ENCODE assay signal across 8 cellular contexts in the genomic region with DNA sequence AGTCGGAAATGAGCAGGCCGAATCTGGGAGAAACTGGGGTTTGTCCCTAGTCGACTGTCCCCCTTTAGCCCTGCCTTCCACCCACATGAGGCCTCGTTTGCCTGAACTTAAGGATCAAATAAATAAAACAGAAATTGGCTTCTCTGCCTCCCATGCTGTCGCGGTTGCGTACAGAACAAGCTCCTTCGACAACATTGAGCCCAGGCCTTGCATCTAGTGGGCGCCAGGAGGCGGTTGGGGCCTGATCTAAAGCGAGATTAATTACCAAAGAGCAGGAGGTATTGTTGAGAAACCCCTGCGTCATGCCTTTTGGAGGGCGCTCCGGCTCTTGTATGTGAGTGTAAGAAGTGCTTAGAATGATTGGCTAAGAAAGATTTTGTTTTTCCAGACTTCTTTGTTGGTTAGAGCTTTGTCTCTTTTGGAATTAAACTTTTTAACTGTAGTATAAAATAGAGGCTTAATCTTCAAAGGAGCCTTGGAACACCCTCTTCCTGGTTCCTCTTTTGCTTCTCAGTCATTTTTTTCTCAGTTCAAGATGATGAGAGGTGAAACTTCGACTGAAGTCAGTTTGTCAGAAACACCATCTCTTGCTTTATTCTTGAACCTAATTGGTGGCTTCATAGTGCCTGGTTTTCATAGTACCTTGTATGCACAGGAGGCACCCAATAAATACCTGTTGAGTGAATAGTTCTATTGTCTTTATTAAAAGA. TPM values are rescaled to one million over a fixed set of nuclear protein-coding genes. Genes with fewer than 3 reads are reported as not detected.
A peak's percentile ranks its signal among the peaks of the same experiment; 100 is the strongest.
DNase-seq lines count a peak whose midpoint lies in the region; ATAC-seq and TF ChIP-seq lines count a peak whose summit lies in the region.

No MANE protein-coding gene starts in this region.

- H3K9me3 ChIP-seq in Caco-2 (no peaks in the 10 kb centered on the region), PC-9 (ENCODE audit: insufficient read depth, low read depth) (no peaks in the 10 kb centered on the region)
- H3K9me3 ChIP-seq in naive thymus-derived CD4-positive, alpha-beta T cell (ENCODE audit: control insufficient read depth in 2 of 3, low read length in 3 of 3) = no peaks in the 10 kb centered on the region

- POLR2A ChIA-PET in Caco-2 (lab: Charles Lee) (interaction anchor here (0.6 to 2.0 kb wide), 5 partner anchors 25 to 346 kb away, joined by 3 to 17 read pairs (median 4); a partner anchor contains a TSS), PC-9 (lab: Charles Lee; ENCODE audit: unreplicated experiment) (interaction anchor here (0.5 to 1.0 kb wide), 7 partner anchors 23 to 979 kb away, joined by 3 to 10 read pairs (median 4); no protein-coding TSS in a partner anchor)
- POLR2A ChIA-PET in naive thymus-derived CD4-positive, alpha-beta T cell (lab: Charles Lee) = interaction anchor here (0.6 to 2.6 kb wide), 23 partner anchors 10 to 978 kb away, joined by 3 to 42 read pairs (median 5); a partner anchor contains a TSS

- peak overlapping the region; percentile 87 for H3K4me3 Mint-ChIP-seq in Caco-2 (ENCODE audit: unreplicated experiment)
- peak overlapping the region; percentile 84 to 91 for H3K4me3 Mint-ChIP-seq in activated T-cell treated with anti-CD3 and anti-CD28 coated beads, Interleukin-2, amount 50 U/mL, for 72 hours
- peak overlapping the region; percentile 88 to 99 (median 97) for H3K4me3 Mint-ChIP-seq in naive thymus-derived CD4-positive, alpha-beta T cell
- H3K4me3 Mint-ChIP-seq in stimulated activated memory B cell treated with anti-CD40 and anti-IgM and Interleukin-4, amounts not matched to agents 10 μg/mL and 1 μg/mL and 100 μg/mL, for 72 hours = peak overlapping the region; percentile 93

- H3K27me3 Mint-ChIP-seq in Caco-2 (ENCODE audit: insufficient read depth, unreplicated experiment) = no peaks in the 10 kb centered on the region
- no peaks in the 10 kb centered on the region for H3K27me3 Mint-ChIP-seq in activated T-cell treated with anti-CD3 and anti-CD28 coated beads, Interleukin-2, amount 50 U/mL, for 72 hours (ENCODE audit: low read depth)
- H3K27me3 Mint-ChIP-seq in naive thymus-derived CD4-positive, alpha-beta T cell = no peaks in the 10 kb centered on the region
- H3K27me3 Mint-ChIP-seq in stimulated activated memory B cell treated with anti-CD40 and anti-IgM and Interleukin-4, amounts not matched to agents 10 μg/mL and 1 μg/mL and 100 μg/mL, for 72 hours = no peaks in the 10 kb centered on the region

- peaks cover 56% of the 10 kb centered on the region for H3K79me2 ChIP-seq in PC-9 (ENCODE audit: low read depth)

- BruUV-seq in Caco-2 (replicated peaks; lab: Mats Ljungman, UMichigan) (no TSS peak), PC-9 (replicated peaks; lab: Mats Ljungman, UMichigan) (no TSS peak)

- peaks cover 23% of the 10 kb centered on the region for H3F3A ChIP-seq in PC-9 (ENCODE audit: insufficient read depth, low read depth)

- peak; percentile 51 for ATAC-seq in GM21367 (IDR thresholded peaks at IDR 0.05; ENCODE audit: unreplicated experiment)
- peak; percentile 80 to 82 for ATAC-seq in activated T-cell treated with anti-CD3 and anti-CD28 coated beads, Interleukin-2, amount 50 U/mL, for 72 hours (replicated peaks in 1 of 2)
- peak; percentile 86 for ATAC-seq in naive thymus-derived CD4-positive, alpha-beta T cell
- ATAC-seq in stimulated activated memory B cell treated with anti-CD40 and anti-IgM and Interleukin-4, amounts not matched to agents 10 μg/mL and 1 μg/mL and 100 μg/mL, for 72 hours = peak; percentile 88

- H4K20me1 ChIP-seq in PC-9 (ENCODE audit: insufficient read depth) = no peaks in the 10 kb centered on the region; the same call in 1 of the 2 replicates

- H2AFZ ChIP-seq in PC-9 = peak overlapping the region; percentile 87

- H3K27me3 ChIP-seq in Caco-2 (replicated peaks; ENCODE audit: control insufficient read depth, insufficient read depth, low read length) (no peaks in the 10 kb centered on the region), PC-9 (ENCODE audit: insufficient read depth, low read depth) (no peaks in the 10 kb centered on the region)
- no peaks in the 10 kb centered on the region for H3K27me3 ChIP-seq in naive thymus-derived CD4-positive, alpha-beta T cell (ENCODE audit: control insufficient read depth in 2 of 2, insufficient read depth in 2 of 2, low read length in 2 of 2)

- H3K36me3 Mint-ChIP-seq in Caco-2 (ENCODE audit: insufficient read depth, unreplicated experiment) = peaks cover 46% of the 10 kb centered on the region
- peaks cover 4 to 17% of the 10 kb centered on the region in 2 donors for H3K36me3 Mint-ChIP-seq in activated T-cell treated with anti-CD3 and anti-CD28 coated beads, Interleukin-2, amount 50 U/mL, for 72 hours (ENCODE audit: insufficient read depth in 2 of 2)
- peaks cover 0 to 16% (median 13%) of the 10 kb centered on the region in 5 donors for H3K36me3 Mint-ChIP-seq in naive thymus-derived CD4-positive, alpha-beta T cell
- H3K36me3 Mint-ChIP-seq in stimulated activated memory B cell treated with anti-CD40 and anti-IgM and Interleukin-4, amounts not matched to agents 10 μg/mL and 1 μg/mL and 100 μg/mL, for 72 hours = peaks cover 28% of the 10 kb centered on the region

- no peaks in the 10 kb centered on the region for H3K9me3 Mint-ChIP-seq in Caco-2 (ENCODE audit: unreplicated experiment)
- H3K9me3 Mint-ChIP-seq in activated T-cell treated with anti-CD3 and anti-CD28 coated beads, Interleukin-2, amount 50 U/mL, for 72 hours = no peaks in the 10 kb centered on the region
- peaks cover 0 to 2% (median 0%) of the 10 kb centered on the region in 11 donors for H3K9me3 Mint-ChIP-seq in naive thymus-derived CD4-positive, alpha-beta T cell
- no peaks in the 10 kb centered on the region for H3K9me3 Mint-ChIP-seq in stimulated activated memory B cell treated with anti-CD40 and anti-IgM and Interleukin-4, amounts not matched to agents 10 μg/mL and 1 μg/mL and 100 μg/mL, for 72 hours

- DNase-seq in Caco-2 = peak; percentile 78 to 79
- peak; percentile 74 for DNase-seq in HT1080 (ENCODE audit: low read depth)
- peak; percentile 63 to 79 for DNase-seq in PC-9
- peak; percentile 82 to 83 for DNase-seq in activated T-cell treated with anti-CD3 and anti-CD28 coated beads, Interleukin-2, amount 50 U/mL, for 72 hours
- peak; percentile 93 for DNase-seq in fibroblast of gingiva (ENCODE audit: low read depth)
- DNase-seq in naive thymus-derived CD4-positive, alpha-beta T cell = peak; percentile 47 to 90 (median 82)

- H3K27ac Mint-ChIP-seq in Caco-2 (ENCODE audit: unreplicated experiment) = peak overlapping the region; percentile 95
- peak overlapping the region; percentile 97 for H3K27ac Mint-ChIP-seq in activated T-cell treated with anti-CD3 and anti-CD28 coated beads, Interleukin-2, amount 50 U/mL, for 72 hours
- H3K27ac Mint-ChIP-seq in naive thymus-derived CD4-positive, alpha-beta T cell = peak overlapping the region; percentile 92 to 99 (median 98)
- peak overlapping the region; percentile 92 for H3K27ac Mint-ChIP-seq in stimulated activated memory B cell treated with anti-CD40 and anti-IgM and Interleukin-4, amounts not matched to agents 10 μg/mL and 1 μg/mL and 100 μg/mL, for 72 hours

- H3K27ac ChIP-seq in PC-9 = peak overlapping the region; percentile 77
- peak overlapping the region; percentile 92 for H3K27ac ChIP-seq in naive thymus-derived CD4-positive, alpha-beta T cell (ENCODE audit: low read depth, low read length)

- H3K4me2 ChIP-seq in PC-9 = peak overlapping the region; percentile 71

- H3K36me3 ChIP-seq in Caco-2 (ENCODE audit: control insufficient read depth, insufficient read depth, low read length) (peaks cover 3% of the 10 kb centered on the region), PC-9 (ENCODE audit: low read depth) (0 out of 2 replicates have a peak, but pooled peaks cover 11% of the 10 kb centered on the region)
- H3K36me3 ChIP-seq in naive thymus-derived CD4-positive, alpha-beta T cell (ENCODE audit: control insufficient read depth in 2 of 3, insufficient read depth in 3 of 3, low read length in 3 of 3) = peaks cover 0 to 23% (median 0%) of the 10 kb centered on the region in 3 experiments

- intact Hi-C loops in Caco-2 (cut with micrococcal nuclease; ENCODE audit: unreplicated experiment) (loop anchor here (1.0 to 5.0 kb wide), 4 partner anchors 60 to 348 kb away; a partner anchor contains a TSS), PC-9 (cut with micrococcal nuclease; ENCODE audit: unreplicated experiment) (loop anchor here (1.0 to 5.0 kb wide), 6 partner anchors 73 to 633 kb away; a partner anchor contains a TSS)
- intact Hi-C loops in naive thymus-derived CD4-positive, alpha-beta T cell (cut with micrococcal nuclease) = loop anchor here (1.0 to 5.0 kb wide), 10 partner anchors 51 to 933 kb away; a partner anchor contains a TSS

- H3K9me2 ChIP-seq in PC-9 (ENCODE audit: insufficient read depth) = no peaks in the 10 kb centered on the region

- CTCF ChIA-PET in Caco-2 (lab: Charles Lee) (interaction anchor here (0.6 to 2.2 kb wide), 13 partner anchors 12 to 523 kb away, joined by 3 to 29 read pairs (median 5); a partner anchor contains a TSS), PC-9 (lab: Charles Lee) (interaction anchor here (0.6 to 2.0 kb wide), 5 partner anchors 32 to 632 kb away, joined by 3 to 12 read pairs (median 6); a partner anchor contains a TSS)
- CTCF ChIA-PET in naive thymus-derived CD4-positive, alpha-beta T cell (lab: Charles Lee) = interaction anchor here (0.9 to 4.4 kb wide), 10 partner anchors 10 to 161 kb away, joined by 3 to 22 read pairs (median 6); a partner anchor contains a TSS

- peak; percentile 33 to 72 for TF ChIP-seq CTCF in Caco-2 (IDR thresholded peaks at IDR 0.05; ENCODE audit: insufficient read depth in 1 of 2, low read depth in 1 of 2, low read length in 1 of 2, severe bottlenecking in 1 of 2, unreplicated experiment in 1 of 2)
- TF ChIP-seq CTCF in PC-9 (conservative IDR thresholded peaks at IDR 0.05) = peak; percentile 65

- peaks cover 7% of the 10 kb centered on the region for H3K4me1 Mint-ChIP-seq in Caco-2 (ENCODE audit: low read depth, unreplicated experiment)
- peaks cover 41% of the 10 kb centered on the region for H3K4me1 Mint-ChIP-seq in activated T-cell treated with anti-CD3 and anti-CD28 coated beads, Interleukin-2, amount 50 U/mL, for 72 hours (ENCODE audit: low read depth)
- peaks cover 20 to 71% (median 48%) of the 10 kb centered on the region in 7 donors for H3K4me1 Mint-ChIP-seq in naive thymus-derived CD4-positive, alpha-beta T cell
- H3K4me1 Mint-ChIP-seq in stimulated activated memory B cell treated with anti-CD40 and anti-IgM and Interleukin-4, amounts not matched to agents 10 μg/mL and 1 μg/mL and 100 μg/mL, for 72 hours = peaks cover 31% of the 10 kb centered on the region

- H3K4me3 ChIP-seq in Caco-2 (ENCODE audit: low read depth, low read length) (peak overlapping the region; percentile 94), PC-9 (peak overlapping the region; percentile 87)
- H3K4me3 ChIP-seq in naive thymus-derived CD4-positive, alpha-beta T cell (ENCODE audit: low read length) = peak overlapping the region; percentile 64

- H3K4me1 ChIP-seq in Caco-2 (peaks cover 11% of the 10 kb centered on the region), PC-9 (replicated peaks; ENCODE audit: insufficient read depth) (peaks cover 13% of the 10 kb centered on the region; the same call in 1 of the 2 replicates)
- H3K4me1 ChIP-seq in naive thymus-derived CD4-positive, alpha-beta T cell (ENCODE audit: control insufficient read depth in 2 of 2, insufficient read depth in 2 of 2, low read length in 2 of 2) = peaks cover 16 to 26% of the 10 kb centered on the region in 2 donors

RNA-seq across cellular contexts. Expression of a gene that starts 0.8 kb away (rescaled TPM):
- total RNA-seq in Caco-2 (2022) (205 and 216 TPM in 2 replicates), PC-9 (2021) (190 and 251 TPM in 2 replicates)
- total RNA-seq in HT1080 (2014; rRNA removed; shearing (Covaris generic)) = 109 and 141 TPM in 2 replicates
- 91.2 and 98.5 TPM in 2 replicates for polyA plus RNA-seq in HT1080 (2015; cell fraction: cytosol; rRNA removed)
- polyA plus RNA-seq in HT1080 (2015; cell fraction: nucleus; rRNA removed) = 25.8 and 35.5 TPM in 2 replicates
- total RNA-seq in activated T-cell treated with anti-CD3 and anti-CD28 coated beads, Interleukin-2, amount 50 U/mL, for 72 hours = 100 to 1,000 TPM; 105 to 117 TPM
- total RNA-seq in naive thymus-derived CD4-positive, alpha-beta T cell = 100 to 1,000 TPM in 4 of 5 experiments, 10 to 100 TPM in 1; 61.8 to 170 (median 119) TPM
- 100 to 1,000 TPM; 415 to 455 TPM for polyA plus RNA-seq in naive thymus-derived CD4-positive, alpha-beta T cell

RNA-seq across cellular contexts. Expression of a gene that starts 25.2 kb away (rescaled TPM):
- 42.1 and 43.8 TPM in 2 replicates for total RNA-seq in Caco-2 (2022)
- 113 TPM in 2 replicates for total RNA-seq in HT1080 (2014; rRNA removed; shearing (Covaris generic))
- polyA plus RNA-seq in HT1080 (2015; cell fraction: cytosol; rRNA removed) = 104 and 118 TPM in 2 replicates
- 69.7 and 87.9 TPM in 2 replicates for polyA plus RNA-seq in HT1080 (2015; cell fraction: nucleus; rRNA removed)
- total RNA-seq in PC-9 (2021) = 54.4 and 87.1 TPM in 2 replicates
- 10 to 100 TPM; 33.6 to 34.6 TPM for total RNA-seq in activated T-cell treated with anti-CD3 and anti-CD28 coated beads, Interleukin-2, amount 50 U/mL, for 72 hours
- 10 to 100 TPM in 3 of 5 experiments, 1 to 10 TPM in 2; 9.6 to 40.0 (median 12.9) TPM for total RNA-seq in naive thymus-derived CD4-positive, alpha-beta T cell
- polyA plus RNA-seq in naive thymus-derived CD4-positive, alpha-beta T cell = 10 to 100 TPM; 29.7 to 37.1 TPM

Comparison
In these comparisons a context has a peak if more than half of its experiments do, and no peak if none do; other contexts are left out.
1. Peak in every context shown above with its lines: DNase-seq, ATAC-seq, H3K4me3 ChIP-seq and H3K27ac ChIP-seq.